In the genomic region with DNA sequence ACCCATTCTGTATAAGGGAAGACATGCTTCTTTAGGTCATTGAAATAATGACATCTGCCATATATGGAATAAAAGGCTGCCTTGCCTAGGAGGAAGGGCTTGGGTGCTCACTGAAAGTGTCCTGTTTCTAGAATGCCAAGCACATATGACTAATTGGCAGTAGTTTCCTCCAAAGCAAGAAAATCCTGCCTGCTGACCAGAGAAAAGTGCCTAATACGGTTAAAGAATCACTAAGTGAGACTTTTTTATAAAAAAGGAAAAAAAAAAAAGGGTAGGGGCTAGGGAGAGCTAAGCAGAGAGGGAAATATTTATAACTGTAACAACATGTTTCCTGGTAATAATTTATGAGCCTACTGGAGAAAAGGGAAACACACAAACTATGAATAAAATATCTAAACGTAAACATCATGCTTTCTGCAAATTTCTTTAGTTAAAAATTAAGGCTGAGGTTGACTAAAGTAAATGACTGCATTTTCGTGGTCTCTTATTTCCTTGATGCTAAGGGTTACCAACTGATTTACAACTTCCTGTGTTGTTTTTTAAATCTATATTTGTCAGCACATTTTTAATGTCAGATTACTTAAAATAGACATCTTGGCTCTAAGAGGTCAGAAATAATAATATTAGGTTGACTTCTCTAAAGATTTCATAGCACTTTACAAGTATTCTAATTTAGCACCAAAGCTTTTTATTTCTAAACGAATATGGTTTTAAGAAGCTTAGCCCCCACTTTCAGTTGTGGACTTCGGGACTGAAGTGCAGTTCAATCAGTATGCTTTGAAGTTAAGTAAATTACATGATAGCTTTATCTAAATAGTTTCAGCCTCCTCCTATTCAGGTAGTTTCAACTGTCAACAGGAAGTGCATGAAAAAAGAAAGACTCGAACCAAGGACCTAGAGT, we compare ENCODE assay signal across 7 cellular contexts.
A peak's percentile ranks its signal among the peaks of the same experiment; 100 is the strongest.
DNase-seq lines count a peak whose midpoint lies in the region; ATAC-seq lines count a peak whose summit lies in the region.

No MANE protein-coding gene starts in this region.

- CTCF ChIA-PET in T-cell (lab: Charles Lee): interaction anchor here (0.5 to 1.7 kb wide), 10 partner anchors 12 to 529 kb away, joined by 3 to 13 read pairs (median 3); no protein-coding TSS in a partner anchor

- H3K27me3 Mint-ChIP-seq in T-cell (no peaks in the 10 kb centered on the region), immature natural killer cell (ENCODE audit: low read depth in 3 of 3) (peaks cover 0 to 2% (median 0%) of the 10 kb centered on the region in 3 donors)

- H3K4me1 Mint-ChIP-seq in T-cell: peaks cover 23 to 30% (median 27%) of the 10 kb centered on the region in 3 donors
- H3K4me1 Mint-ChIP-seq in immature natural killer cell: peaks cover 26 to 32% of the 10 kb centered on the region in 2 donors

- ATAC-seq in GM18909 (IDR thresholded peaks at IDR 0.05; ENCODE audit: poor library complexity, unreplicated experiment) (peak; percentile 63), HG02970 (IDR thresholded peaks at IDR 0.05; ENCODE audit: low FRiP score, unreplicated experiment) (peak; percentile 46), T-cell (replicated peaks in 1 of 4) (no peak)

- POLR2A ChIA-PET in T-cell (lab: Charles Lee): interaction anchor here (0.6 to 1.2 kb wide), 4 partner anchors 10 to 1290 kb away, joined by 3 to 4 read pairs (median 3); no protein-coding TSS in a partner anchor

- H3K27ac Mint-ChIP-seq in T-cell: peak overlapping the region; percentile 34 to 59
- H3K27ac Mint-ChIP-seq in immature natural killer cell: peak overlapping the region in 5 of 6 donors; percentile 2 to 67 (median 23)

- H3K4me3 Mint-ChIP-seq in T-cell (peak overlapping the region; percentile 17 to 35 (median 21)), immature natural killer cell (peak overlapping the region; percentile 54 to 71 (median 69))

- H3K9me3 Mint-ChIP-seq in T-cell (no peaks in the 10 kb centered on the region), immature natural killer cell (no peaks in the 10 kb centered on the region)

- DNase-seq in T-cell (no peak), immature natural killer cell (peak in 1 of 3 donors; percentile 3), NCI-H1092 treated with DMSO at 0.1 percent for 48 hours (lab: John Stamatoyannopoulos, UW) (no peak), NCI-H446 (lab: John Stamatoyannopoulos, UW) (no peak), NCI-H1105 treated with DMSO at 0.1 percent for 48 hours (lab: John Stamatoyannopoulos, UW) (no peak)

- no peaks in the 10 kb centered on the region for H3K36me3 Mint-ChIP-seq in T-cell
- no peaks in the 10 kb centered on the region for H3K36me3 Mint-ChIP-seq in immature natural killer cell

Comparison
In these comparisons a context has a peak if more than half of its experiments do, and no peak if none do; other contexts are left out.
1. ATAC-seq: peak in GM18909 (single experiment) and HG02970 (single experiment); none in T-cell (0 of 4).